19 cellular contexts compared by ENCODE assay signal in the genomic region with DNA sequence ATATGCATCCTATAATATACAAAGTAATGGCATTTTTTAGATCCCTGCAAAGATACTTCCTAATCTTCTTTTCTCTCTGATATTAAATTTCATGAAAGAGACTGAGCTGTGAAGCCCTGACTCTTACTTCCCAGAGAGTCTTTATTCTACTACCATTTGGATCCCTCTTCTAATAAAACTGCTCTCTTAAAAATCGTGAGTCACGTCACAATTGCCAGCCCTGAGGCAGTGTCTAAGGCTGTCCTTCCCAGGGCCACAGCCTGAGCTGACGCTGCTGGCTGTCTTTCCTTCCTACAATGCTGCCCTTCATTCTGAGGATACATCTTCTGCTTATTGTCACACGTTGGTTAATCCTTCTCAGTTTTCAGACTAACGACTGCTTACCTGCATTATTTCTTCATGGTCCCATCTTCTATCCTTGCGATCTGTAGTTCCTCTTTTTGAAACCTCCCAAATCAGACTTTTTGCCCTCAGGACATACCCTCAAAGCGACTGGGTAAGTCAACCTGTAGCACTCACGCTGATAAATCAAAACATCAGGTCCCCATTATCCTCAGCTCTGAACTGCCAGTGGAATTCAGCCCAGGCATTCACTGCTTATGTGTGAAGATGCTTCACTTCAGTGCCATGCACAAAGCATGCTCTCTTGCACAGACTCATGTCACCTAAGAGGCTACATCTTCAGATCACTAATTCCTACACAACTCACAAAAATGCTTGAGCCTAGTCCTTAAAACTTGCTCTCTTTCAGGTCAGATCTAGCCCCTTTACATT.
DNase-seq lines count a peak whose midpoint lies in the region; ATAC-seq and TF ChIP-seq lines count a peak whose summit lies in the region.
"Had no signal": no experiment of that assay in that cellular context is flagged by ENCODE, and none has a peak within 500 bp of the region (broad histone marks: within the 10 kb centered on the region; RNA-seq: fewer than 3 reads in every experiment).

No MANE protein-coding gene starts in this region.

- WGBS in mammary epithelial cell (ENCODE audit: low coverage, missing lambda C conversion rate): 63% methylated on average over 8 of the region's 8 CpGs

- no peak overlapping the region for H3K4me2 ChIP-seq in mammary epithelial cell (ENCODE audit: insufficient read depth, low read depth, low read length)
- H3K4me2 ChIP-seq: KMS-11 had no signal

- TF ChIP-seq CTCF in mammary epithelial cell (conservative IDR thresholded peaks at IDR 0.05 in 1 of 2, IDR thresholded peaks at IDR 0.05 in 1 of 2; ENCODE audit: extremely low read depth in 1 of 2, insufficient read depth in 1 of 2, low read depth in 1 of 2, low read length in 2 of 2) (no peak), chondrocyte (IDR thresholded peaks at IDR 0.05) (no peak)

- H2AFZ ChIP-seq in mammary epithelial cell (ENCODE audit: low read depth, low read length): peak overlapping the region; percentile 20

- no peak overlapping the region for H3K27ac Mint-ChIP-seq in chondrocyte (ENCODE audit: unreplicated experiment)
- no peak overlapping the region for H3K27ac Mint-ChIP-seq in stimulated activated naive CD8-positive, alpha-beta T cell treated with anti-CD3 and anti-CD28 coated beads, Interleukin-15, amount 100 ng/mL, for 72 hours
- H3K27ac Mint-ChIP-seq: activated CD4-positive, alpha-beta T cell treated with anti-CD3 and anti-CD28 coated beads, Interleukin-2, amount 10 ng/mL, durations not matched to agents 24 days and 14 days; endodermal cell; stimulated activated naive B cell treated with anti-CD40 and anti-IgM and Interleukin-4, amounts not matched to agents 10 μg/mL and 1 μg/mL and 100 μg/mL, for 72 hours; type B pancreatic cell had no signal

- H3K4me1 ChIP-seq in mammary epithelial cell (ENCODE audit: insufficient read depth, low read length) (peaks cover 27% of the 10 kb centered on the region), mucosa of rectum (ENCODE audit: control insufficient read depth in 2 of 2, insufficient read depth in 2 of 2, low read length in 2 of 2) (peaks cover 22 to 49% of the 10 kb centered on the region in 2 donors)

- DNase-seq in COLO829 (ENCODE audit: low spot score): peak; percentile 28
- DNase-seq in LoVo (ENCODE audit: low spot score): peak; percentile 63
- DNase-seq in mammary epithelial cell: peak; percentile 28
- no peak for DNase-seq in chondrocyte (ENCODE audit: low spot score)
- DNase-seq in stimulated activated naive CD8-positive, alpha-beta T cell treated with anti-CD3 and anti-CD28 coated beads, Interleukin-15, amount 100 ng/mL, for 72 hours: no peak
- DNase-seq: activated CD4-positive, alpha-beta T cell treated with anti-CD3 and anti-CD28 coated beads, Interleukin-2, amount 10 ng/mL, durations not matched to agents 24 days and 14 days; amniotic stem cell; cerebellar nuclear complex; COR-L47; endodermal cell; H7; occipital lobe; RPMI8226 had no signal

- H3K27me3 Mint-ChIP-seq in chondrocyte (ENCODE audit: low read depth): no peaks in the 10 kb centered on the region
- no peaks in the 10 kb centered on the region for H3K27me3 Mint-ChIP-seq in stimulated activated naive CD8-positive, alpha-beta T cell treated with anti-CD3 and anti-CD28 coated beads, Interleukin-15, amount 100 ng/mL, for 72 hours
- H3K27me3 Mint-ChIP-seq: activated CD4-positive, alpha-beta T cell treated with anti-CD3 and anti-CD28 coated beads, Interleukin-2, amount 10 ng/mL, durations not matched to agents 24 days and 14 days; stimulated activated naive B cell treated with anti-CD40 and anti-IgM and Interleukin-4, amounts not matched to agents 10 μg/mL and 1 μg/mL and 100 μg/mL, for 72 hours; type B pancreatic cell had no signal

- no peaks in the 10 kb centered on the region for H3K27me3 ChIP-seq in mammary epithelial cell (ENCODE audit: insufficient read depth, low read length)
- no peaks in the 10 kb centered on the region for H3K27me3 ChIP-seq in mucosa of rectum (ENCODE audit: control insufficient read depth in 2 of 2, insufficient read depth in 2 of 2, low read length in 2 of 2)

- H3K9me3 ChIP-seq in mammary epithelial cell (replicated peaks; ENCODE audit: insufficient read depth, low read length) (no peaks in the 10 kb centered on the region), mucosa of rectum (ENCODE audit: control insufficient read depth in 2 of 2, low read length in 2 of 2) (no peaks in the 10 kb centered on the region)

- H3K9ac ChIP-seq in mammary epithelial cell (ENCODE audit: insufficient read depth, low read length): no peak overlapping the region
- peak overlapping the region; percentile 4 to 20 for H3K9ac ChIP-seq in mucosa of rectum (ENCODE audit: low read depth in 1 of 2, low read length in 2 of 2)
- H3K9ac ChIP-seq: KMS-11 had no signal

- peaks cover 22% of the 10 kb centered on the region for H3K4me1 Mint-ChIP-seq in chondrocyte (ENCODE audit: low read depth)
- H3K4me1 Mint-ChIP-seq in stimulated activated naive CD8-positive, alpha-beta T cell treated with anti-CD3 and anti-CD28 coated beads, Interleukin-15, amount 100 ng/mL, for 72 hours: no peaks in the 10 kb centered on the region
- H3K4me1 Mint-ChIP-seq: endodermal cell had no signal

- H3K27ac ChIP-seq in mammary epithelial cell (ENCODE audit: insufficient read depth, low read depth, low read length): no peak overlapping the region
- H3K27ac ChIP-seq in mucosa of rectum (ENCODE audit: low read depth in 2 of 2, low read length in 2 of 2): peak overlapping the region; percentile 93 to 96
- H3K27ac ChIP-seq: KMS-11 had no signal

- no peaks in the 10 kb centered on the region for H3K9me3 Mint-ChIP-seq in chondrocyte (ENCODE audit: low read depth)
- no peaks in the 10 kb centered on the region for H3K9me3 Mint-ChIP-seq in stimulated activated naive CD8-positive, alpha-beta T cell treated with anti-CD3 and anti-CD28 coated beads, Interleukin-15, amount 100 ng/mL, for 72 hours
- H3K9me3 Mint-ChIP-seq: activated CD4-positive, alpha-beta T cell treated with anti-CD3 and anti-CD28 coated beads, Interleukin-2, amount 10 ng/mL, durations not matched to agents 24 days and 14 days; endodermal cell; stimulated activated naive B cell treated with anti-CD40 and anti-IgM and Interleukin-4, amounts not matched to agents 10 μg/mL and 1 μg/mL and 100 μg/mL, for 72 hours; type B pancreatic cell had no signal

- ATAC-seq in HG03432 (IDR thresholded peaks at IDR 0.05; ENCODE audit: unreplicated experiment) (no peak), HG02610 (IDR thresholded peaks at IDR 0.05; ENCODE audit: unreplicated experiment) (no peak)
- ATAC-seq in stimulated activated naive CD8-positive, alpha-beta T cell treated with anti-CD3 and anti-CD28 coated beads, Interleukin-15, amount 100 ng/mL, for 72 hours: no peak

- no peaks in the 10 kb centered on the region for H3K36me3 Mint-ChIP-seq in chondrocyte (ENCODE audit: low read depth)
- H3K36me3 Mint-ChIP-seq: stimulated activated naive B cell treated with anti-CD40 and anti-IgM and Interleukin-4, amounts not matched to agents 10 μg/mL and 1 μg/mL and 100 μg/mL, for 72 hours had no signal

- H3K79me2 ChIP-seq in mammary epithelial cell (ENCODE audit: insufficient read depth, low read length): no peaks in the 10 kb centered on the region

- H3K4me3 ChIP-seq in mammary epithelial cell (replicated peaks in 1 of 3; ENCODE audit: insufficient read depth in 1 of 3, low read depth in 2 of 3, low read length in 3 of 3) (no peak overlapping the region), mucosa of rectum (ENCODE audit: low read length in 2 of 2) (no peak overlapping the region)

- H3K36me3 ChIP-seq in mammary epithelial cell (ENCODE audit: insufficient read depth, low read length) (no peaks in the 10 kb centered on the region), mucosa of rectum (ENCODE audit: control insufficient read depth in 2 of 2, insufficient read depth in 2 of 2, low read length in 2 of 2) (no peaks in the 10 kb centered on the region)

- in situ Hi-C loops in mammary epithelial cell (cut with MboI; ENCODE audit: low sequenced_read_pairs in 2 of 2): no loop called here

- intact Hi-C loops in mammary epithelial cell (cut with micrococcal nuclease): loop anchor here (10.0 kb wide), 1 partner anchor 124 kb away; no protein-coding TSS in a partner anchor

- no peak overlapping the region for H3K4me3 Mint-ChIP-seq in chondrocyte (ENCODE audit: unreplicated experiment)
- H3K4me3 Mint-ChIP-seq in stimulated activated naive CD8-positive, alpha-beta T cell treated with anti-CD3 and anti-CD28 coated beads, Interleukin-15, amount 100 ng/mL, for 72 hours: no peak overlapping the region
- H3K4me3 Mint-ChIP-seq: activated CD4-positive, alpha-beta T cell treated with anti-CD3 and anti-CD28 coated beads, Interleukin-2, amount 10 ng/mL, durations not matched to agents 24 days and 14 days; endodermal cell; stimulated activated naive B cell treated with anti-CD40 and anti-IgM and Interleukin-4, amounts not matched to agents 10 μg/mL and 1 μg/mL and 100 μg/mL, for 72 hours; type B pancreatic cell had no signal

- no TSS peak for BruUV-seq in mammary epithelial cell (replicated peaks; lab: Mats Ljungman, UMichigan)

- CTCF ChIA-PET in mammary epithelial cell (lab: Charles Lee; ENCODE audit: low non-redundant PET): interaction anchor here (0.5 kb wide), 1 partner anchor 871 kb away, joined by 3 read pairs; no protein-coding TSS in a partner anchor

- dilution Hi-C loops in mammary epithelial cell (cut with HindIII; ENCODE audit: low sequenced_read_pairs): no loop called here

- H4K20me1 ChIP-seq in mammary epithelial cell (ENCODE audit: insufficient read depth, low read length): no peaks in the 10 kb centered on the region

Comparison
In these comparisons a context has a peak if more than half of its experiments do, and no peak if none do; other contexts are left out.
1. DNase-seq: peak in COLO829 (single experiment), LoVo (single experiment) and mammary epithelial cell (single experiment); none in chondrocyte (single experiment) and stimulated activated naive CD8-positive, alpha-beta T cell treated with anti-CD3 and anti-CD28 coated beads, Interleukin-15, amount 100 ng/mL, for 72 hours (0 of 2).